In genomic region chr1:16151985-16152384, GRCh38 we compare ENCODE assay signal across 13 cellular contexts. TPM values are rescaled to one million over a fixed set of nuclear protein-coding genes. Genes with fewer than 3 reads are reported as not detected.
DNase-seq lines count a peak whose midpoint lies in the region; ATAC-seq and TF ChIP-seq lines count a peak whose summit lies in the region.
"Had no signal": no experiment of that assay in that cellular context is flagged by ENCODE, and none has a peak within 500 bp of the region (broad histone marks: within the 10 kb centered on the region; RNA-seq: fewer than 3 reads in every experiment).

No MANE protein-coding gene starts in this region.

- 88 to 89% methylated on average over 2 to 4 of the region's 4 CpGs for WGBS in endodermal cell (ENCODE audit: insufficient coverage in 1 of 2, insufficient read length in 1 of 2), 2 experiments

- TF ChIP-seq CTCF in left ventricle myocardium inferior (IDR thresholded peaks at IDR 0.05; ENCODE audit: borderline replicate concordance) (no peak), endodermal cell (conservative IDR thresholded peaks at IDR 0.05) (no peak), nephron progenitor cell (IDR thresholded peaks at IDR 0.05) (no peak)

- intact Hi-C loops in left ventricle myocardium inferior (cut with micrococcal nuclease) (no loop called here), cardiac septum (cut with DNase I) (no loop called here)

- H3K36me3 ChIP-seq in left ventricle myocardium inferior = peaks cover 29% of the 10 kb centered on the region
- H3K36me3 ChIP-seq in endodermal cell (ENCODE audit: control insufficient read depth, insufficient read depth, low read length) = peaks cover 44% of the 10 kb centered on the region

- H3K9me3 Mint-ChIP-seq in endodermal cell = no peaks in the 10 kb centered on the region
- H3K9me3 Mint-ChIP-seq in nephron progenitor cell = no peaks in the 10 kb centered on the region

- peaks cover 40% of the 10 kb centered on the region for H3K36me3 Mint-ChIP-seq in endodermal cell (ENCODE audit: low read depth)
- H3K36me3 Mint-ChIP-seq in nephron progenitor cell (ENCODE audit: low read depth) = peaks cover 27% of the 10 kb centered on the region

- H3K27ac ChIP-seq in left ventricle myocardium inferior (replicated peaks) (peak overlapping the region; percentile 94), endodermal cell (ENCODE audit: low read depth, low read length) (no peak overlapping the region)
- H3K27ac ChIP-seq: KMS-11 had no signal

- H3K4me3 Mint-ChIP-seq in endodermal cell = peak overlapping the region; percentile 86
- peak overlapping the region; percentile 61 for H3K4me3 Mint-ChIP-seq in nephron progenitor cell

- H3K4me1 ChIP-seq in left ventricle myocardium inferior (peaks cover 98% of the 10 kb centered on the region), endodermal cell (ENCODE audit: control insufficient read depth, insufficient read depth, low read length) (peaks cover 41% of the 10 kb centered on the region)

- H3K4me3 ChIP-seq in left ventricle myocardium inferior = peak overlapping the region; percentile 88
- peak overlapping the region; percentile 43 for H3K4me3 ChIP-seq in endodermal cell (ENCODE audit: low read length)

- H3K27me3 Mint-ChIP-seq in endodermal cell (ENCODE audit: insufficient read depth) = no peaks in the 10 kb centered on the region
- no peaks in the 10 kb centered on the region for H3K27me3 Mint-ChIP-seq in nephron progenitor cell (ENCODE audit: low read depth, poor library complexity)

- H3K4me1 Mint-ChIP-seq in endodermal cell (peaks cover 45% of the 10 kb centered on the region), nephron progenitor cell (peaks cover 59% of the 10 kb centered on the region)

- no peak for ATAC-seq in HG03139 (IDR thresholded peaks at IDR 0.05; ENCODE audit: unreplicated experiment)

- no peak for DNase-seq in left ventricle myocardium inferior
- no peak for DNase-seq in cardiac septum (ENCODE audit: low spot score)
- DNase-seq in endodermal cell = no peak
- DNase-seq in nephron progenitor cell = no peak
- no peak for DNase-seq in occipital lobe (lab: John Stamatoyannopoulos, UW)
- DNase-seq in SW480 (ENCODE audit: low spot score) = no peak
- no peak for DNase-seq in activated CD8-positive, alpha-beta memory T cell treated with anti-CD3 and anti-CD28 coated beads for 24 hours
- DNase-seq: activated CD4-positive, alpha-beta T cell treated with anti-CD3 and anti-CD28 coated beads for 4 hours; activated gamma-delta T cell; SHP77 treated with DMSO at 0.1 percent for 48 hours; stimulated activated CD4-positive, alpha-beta T cell treated with anti-CD3 and anti-CD28 coated beads, Interleukin-4, amount 100 ng/mL, for 4 hours had no signal

- no peaks in the 10 kb centered on the region for H3K27me3 ChIP-seq in left ventricle myocardium inferior (ENCODE audit: low read depth)
- no peaks in the 10 kb centered on the region for H3K27me3 ChIP-seq in endodermal cell (ENCODE audit: control insufficient read depth, insufficient read depth, low read length, poor library complexity, severe bottlenecking)

- H3K9me3 ChIP-seq in left ventricle myocardium inferior (replicated peaks) (no peaks in the 10 kb centered on the region), endodermal cell (ENCODE audit: control insufficient read depth, low read length) (no peaks in the 10 kb centered on the region)

- H3K27ac Mint-ChIP-seq in endodermal cell (peak overlapping the region; percentile 89), nephron progenitor cell (peak overlapping the region; percentile 64)

- peak overlapping the region; percentile 18 for H3K9ac ChIP-seq in endodermal cell (ENCODE audit: extremely low read depth, low read length, poor library complexity, severe bottlenecking)

RNA-seq across cellular contexts. Expression of gene EPHA2, which starts 3.9 kb away (rescaled TPM):
- 9.6 TPM for total RNA-seq in left ventricle myocardium inferior
- total RNA-seq in cardiac septum = 26.1 TPM
- 10 to 100 TPM; 56.5 to 64.3 TPM for total RNA-seq in endodermal cell
- polyA plus RNA-seq in endodermal cell (2013, experiment 1 of 2) = 56.0 TPM
- 56.3 TPM for polyA plus RNA-seq in endodermal cell (2013, experiment 2 of 2)
- total RNA-seq in occipital lobe = 1.1 TPM
